In the genomic region with DNA sequence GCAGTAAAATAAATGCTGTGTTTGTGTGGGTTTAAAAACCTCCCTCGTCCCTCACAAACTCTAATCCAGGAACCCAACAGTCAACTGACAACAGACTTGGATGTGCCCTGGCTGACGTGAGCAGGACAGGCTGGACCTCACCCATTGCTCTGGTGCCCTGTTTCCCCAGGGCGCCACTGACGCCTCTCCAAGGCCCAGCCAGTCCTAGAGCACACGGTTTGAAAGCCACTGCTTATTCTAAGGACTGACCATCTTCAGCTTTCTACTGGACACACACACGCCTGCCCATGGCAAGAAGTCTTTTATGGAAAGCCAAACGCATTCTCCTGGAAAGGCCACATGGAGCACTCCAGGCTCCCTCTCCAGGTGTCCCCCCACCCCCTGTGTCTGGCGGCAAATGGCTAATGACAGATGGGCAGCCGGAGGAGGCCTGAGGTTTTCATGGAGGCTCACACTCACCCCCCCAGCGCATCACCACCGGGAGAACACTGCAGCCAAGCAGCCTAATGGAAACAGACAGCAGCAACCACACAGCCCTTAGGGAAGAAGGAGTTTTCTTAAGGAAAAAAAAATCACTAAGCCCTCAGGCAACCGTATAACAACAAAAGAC, we compare ENCODE assay signal across 16 cellular contexts.
"Had no signal": no experiment of that assay in that cellular context is flagged by ENCODE, and none has a peak within 500 bp of the region (broad histone marks: within the 10 kb centered on the region; RNA-seq: fewer than 3 reads in every experiment).

No MANE protein-coding gene starts in this region.

- H3K27ac Mint-ChIP-seq: activated CD8-positive, alpha-beta T cell treated with anti-CD3 and anti-CD28 coated beads for 36 hours; activated naive CD4-positive, alpha-beta T cell treated with anti-CD3 and anti-CD28 coated beads, Interleukin-2, amount 10 ng/mL, durations not matched to agents 7 days and 5 days; memory B cell; stimulated activated memory B cell treated with anti-CD40 and anti-IgM and Interleukin-4, amounts not matched to agents 10 μg/mL and 1 μg/mL and 100 μg/mL, for 72 hours had no signal

- H3K4me1 ChIP-seq: tibial nerve had no signal

- ATAC-seq: activated CD8-positive, alpha-beta T cell treated with anti-CD3 and anti-CD28 coated beads for 36 hours; left lobe of liver; stimulated activated memory B cell treated with anti-CD40 and anti-IgM and Interleukin-4, amounts not matched to agents 10 μg/mL and 1 μg/mL and 100 μg/mL, for 72 hours had no signal

- H3K9me3 Mint-ChIP-seq: activated CD8-positive, alpha-beta T cell treated with anti-CD3 and anti-CD28 coated beads for 36 hours; stimulated activated memory B cell treated with anti-CD40 and anti-IgM and Interleukin-4, amounts not matched to agents 10 μg/mL and 1 μg/mL and 100 μg/mL, for 72 hours had no signal

- DNase-seq: activated CD4-positive, alpha-beta T cell treated with anti-CD3 and anti-CD28 coated beads for 4 hours; activated CD8-positive, alpha-beta memory T cell treated with anti-CD3 and anti-CD28 coated beads, Interleukin-2, amount 50 U/mL, for 4 hours; activated CD8-positive, alpha-beta T cell treated with anti-CD3 and anti-CD28 coated beads for 36 hours; activated naive CD4-positive, alpha-beta T cell treated with anti-CD3 and anti-CD28 coated beads, Interleukin-2, amount 10 ng/mL, durations not matched to agents 7 days and 5 days; effector CD8-positive, alpha-beta T cell; islet precursor cell; stimulated activated CD4-positive, alpha-beta T cell treated with anti-CD3 and anti-CD28 coated beads, Interleukin-1b, Interleukin-23, amount 100 ng/mL, for 48 hours; T-helper 1 cell had no signal

- H3K27me3 Mint-ChIP-seq: activated CD8-positive, alpha-beta T cell treated with anti-CD3 and anti-CD28 coated beads for 36 hours; activated naive CD4-positive, alpha-beta T cell treated with anti-CD3 and anti-CD28 coated beads, Interleukin-2, amount 10 ng/mL, durations not matched to agents 7 days and 5 days had no signal

- H3K27ac ChIP-seq: coronary artery, tibial nerve, VCaP had no signal

- H3K36me3 Mint-ChIP-seq: activated naive CD4-positive, alpha-beta T cell treated with anti-CD3 and anti-CD28 coated beads, Interleukin-2, amount 10 ng/mL, durations not matched to agents 7 days and 5 days; memory B cell; stimulated activated memory B cell treated with anti-CD40 and anti-IgM and Interleukin-4, amounts not matched to agents 10 μg/mL and 1 μg/mL and 100 μg/mL, for 72 hours had no signal

- H3K4me1 Mint-ChIP-seq: activated naive CD4-positive, alpha-beta T cell treated with anti-CD3 and anti-CD28 coated beads, Interleukin-2, amount 10 ng/mL, durations not matched to agents 7 days and 5 days; memory B cell; stimulated activated memory B cell treated with anti-CD40 and anti-IgM and Interleukin-4, amounts not matched to agents 10 μg/mL and 1 μg/mL and 100 μg/mL, for 72 hours had no signal

- H3K4me2 ChIP-seq: smooth muscle cell had no signal

- H3K36me3 ChIP-seq: tibial nerve had no signal

- FAIRE-seq: frontal cortex had no signal

- H3K9me3 ChIP-seq: tibial nerve had no signal

- H3K27me3 ChIP-seq: tibial nerve had no signal

- H3K4me3 ChIP-seq: coronary artery, smooth muscle cell, tibial nerve had no signal

- H3K4me3 Mint-ChIP-seq: activated CD8-positive, alpha-beta T cell treated with anti-CD3 and anti-CD28 coated beads for 36 hours; activated naive CD4-positive, alpha-beta T cell treated with anti-CD3 and anti-CD28 coated beads, Interleukin-2, amount 10 ng/mL, durations not matched to agents 7 days and 5 days; memory B cell; stimulated activated memory B cell treated with anti-CD40 and anti-IgM and Interleukin-4, amounts not matched to agents 10 μg/mL and 1 μg/mL and 100 μg/mL, for 72 hours had no signal
